Comparison of ENCODE assay signal across 1 cellular context in genomic region chr6:85363870-85364269, GRCh38.
TF ChIP-seq lines count a peak whose summit lies in the region.

No MANE protein-coding gene starts in this region.

TF ChIP-seq in SK-N-SH treated with all-trans-retinoic acid at 6 μM for 48 hours, 23 proteins besides CTCF, POLR2A, EP300 and RAD21 (continued from another document):
- TF ChIP-seq PATZ1 (CRISPR knock-in tag; IDR thresholded peaks at IDR 0.05; ENCODE audit: borderline replicate concordance) (no peak), ZNF8 (CRISPR knock-in tag; IDR thresholded peaks at IDR 0.05) (no peak), ZNF565 (CRISPR knock-in tag; conservative IDR thresholded peaks at IDR 0.05; ENCODE audit: low read depth) (no peak), ZC3H10 (CRISPR knock-in tag; IDR thresholded peaks at IDR 0.05) (no peak), BACH2 (CRISPR knock-in tag; IDR thresholded peaks at IDR 0.05; ENCODE audit: borderline replicate concordance) (no peak), GLIS3 (CRISPR knock-in tag; IDR thresholded peaks at IDR 0.05) (no peak), TOX (CRISPR knock-in tag; IDR thresholded peaks at IDR 0.05; ENCODE audit: borderline replicate concordance) (no peak), ZFP30 (CRISPR knock-in tag; IDR thresholded peaks at IDR 0.05) (no peak), ISL1 (CRISPR knock-in tag; IDR thresholded peaks at IDR 0.05) (no peak), PPARA (CRISPR knock-in tag; IDR thresholded peaks at IDR 0.05; ENCODE audit: borderline replicate concordance) (no peak), ARNTL (CRISPR knock-in tag; IDR thresholded peaks at IDR 0.05; ENCODE audit: borderline replicate concordance, low read depth) (no peak)
